ENCODE assay signal across 8 cellular contexts in the genomic region with DNA sequence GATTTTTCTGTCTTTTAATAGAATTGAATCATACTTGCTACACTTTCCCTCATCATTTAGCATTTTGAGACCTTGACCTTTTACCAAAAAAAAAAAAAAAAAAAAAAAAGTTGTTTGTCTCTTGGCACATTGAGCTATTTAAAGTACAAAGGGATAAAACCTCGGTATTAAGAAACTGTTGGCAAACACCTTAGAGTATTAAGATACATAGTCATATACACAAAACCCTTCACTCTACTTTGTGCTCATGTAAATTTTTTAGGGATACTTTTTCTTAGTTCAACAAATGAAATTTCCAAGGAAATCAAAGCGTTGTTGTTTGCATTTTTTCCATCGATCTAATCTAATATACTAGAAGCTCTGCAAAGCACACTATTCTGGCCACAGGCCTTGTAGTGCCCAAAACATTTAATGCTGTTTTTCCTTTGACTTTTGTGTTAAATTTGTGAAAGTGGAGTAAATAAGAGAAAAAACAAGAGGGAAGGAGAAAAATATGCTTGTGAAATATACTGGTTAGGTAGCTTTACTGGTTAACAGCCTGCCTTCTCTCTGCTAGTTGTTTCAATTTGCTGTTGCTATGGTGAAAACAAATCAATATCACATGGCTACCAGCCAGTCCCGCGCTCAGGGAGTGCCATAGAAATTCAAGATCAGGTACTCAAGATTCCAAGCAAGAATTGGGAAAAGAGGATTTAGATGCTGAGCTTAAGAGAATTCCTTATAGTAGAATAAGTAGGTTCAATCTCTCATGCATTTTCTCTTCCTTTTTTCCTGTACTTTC. TPM values are rescaled to one million over a fixed set of nuclear protein-coding genes. Genes with fewer than 3 reads are reported as not detected.
DNase-seq lines count a peak whose midpoint lies in the region; ATAC-seq and TF ChIP-seq lines count a peak whose summit lies in the region.

No MANE protein-coding gene starts in this region.

- peaks cover 36% of the 10 kb centered on the region for H3K4me1 ChIP-seq in cardiac muscle cell (ENCODE audit: low read depth)
- H3K4me1 ChIP-seq in upper lobe of left lung = peaks cover 40 to 60% (median 50%) of the 10 kb centered on the region in 4 donors

- WGBS in upper lobe of left lung, 2 donors = 14 to 27% methylated on average over 5 of the region's 5 CpGs

- intact Hi-C loops in Right ventricle myocardium inferior (cut with DNase I) = loop anchor here (2.0 kb wide), 1 partner anchor 16 kb away; no protein-coding TSS in a partner anchor

- TF ChIP-seq CTCF in cardiac muscle cell (IDR thresholded peaks at IDR 0.05; ENCODE audit: low read depth, low read length) (no peak), upper lobe of left lung (IDR thresholded peaks at IDR 0.05) (no peak)

- H3K27ac ChIP-seq in cardiac muscle cell (no peak overlapping the region), caudate nucleus (ENCODE audit: low read depth, low read length) (peak overlapping the region; percentile 97), upper lobe of left lung (peak overlapping the region; percentile 82 to 92 (median 90))

- H3K27me3 ChIP-seq in cardiac muscle cell = peaks cover 3% of the 10 kb centered on the region
- no peaks in the 10 kb centered on the region for H3K27me3 ChIP-seq in upper lobe of left lung

- ATAC-seq in Right ventricle myocardium inferior = no peak
- ATAC-seq in upper lobe of left lung (ENCODE audit: low FRiP score in 2 of 2) = peak in 1 of 2 donors; percentile 43
- ATAC-seq in HG02588 (IDR thresholded peaks at IDR 0.05; ENCODE audit: unreplicated experiment) = no peak

- H3K36me3 ChIP-seq in cardiac muscle cell (no peaks in the 10 kb centered on the region), upper lobe of left lung (no peaks in the 10 kb centered on the region)

- DNase-seq in cardiac muscle cell (ENCODE audit: low read depth in 1 of 2, low spot score in 1 of 2) = peak in 1 of 2 donors; percentile 66
- no peak for DNase-seq in Right ventricle myocardium inferior (ENCODE audit: missing footprints)
- DNase-seq in OCI-M1 (lab: John Stamatoyannopoulos, UW) = peak; percentile 34
- DNase-seq in caudate nucleus (lab: John Stamatoyannopoulos, UW) = peak in 4 of 61 donors; percentile 17 to 39 (median 25)
- DNase-seq in medulla oblongata (ENCODE audit: extremely low spot score) = peak; percentile 36
- no peak for DNase-seq in upper lobe of left lung
- DNase-seq in SIG-M5 (lab: John Stamatoyannopoulos, UW) = no peak

- H3K4me3 ChIP-seq in cardiac muscle cell = peak overlapping the region; percentile 87
- H3K4me3 ChIP-seq in upper lobe of left lung = peak overlapping the region in 3 of 4 donors; percentile 56 to 70 (median 59)

- no peak for TF ChIP-seq EP300 in upper lobe of left lung (IDR thresholded peaks at IDR 0.05)

- no peaks in the 10 kb centered on the region for H3K9me3 ChIP-seq in cardiac muscle cell (ENCODE audit: low read depth)
- H3K9me3 ChIP-seq in upper lobe of left lung = no peaks in the 10 kb centered on the region

- no peak for TF ChIP-seq POLR2A in upper lobe of left lung (IDR thresholded peaks at IDR 0.05)

RNA-seq across cellular contexts. Expression of a gene that starts 2.6 kb away (rescaled TPM):
- total RNA-seq in cardiac muscle cell (16.9 and 27.8 TPM in 2 replicates), Right ventricle myocardium inferior (69.1 TPM), upper lobe of left lung (10 to 100 TPM; 40.9 to 78.4 (median 51.3) TPM)
- 15.2 and 31.2 TPM in 2 replicates for polyA plus RNA-seq in cardiac muscle cell

Comparison
In these comparisons a context has a peak if more than half of its experiments do, and no peak if none do; other contexts are left out.
1. DNase-seq: peak in OCI-M1 (single experiment) and medulla oblongata (single experiment); none in Right ventricle myocardium inferior (single experiment), upper lobe of left lung (0 of 2) and SIG-M5 (single experiment).